ENCODE assay signal across 9 cellular contexts in the genomic region with DNA sequence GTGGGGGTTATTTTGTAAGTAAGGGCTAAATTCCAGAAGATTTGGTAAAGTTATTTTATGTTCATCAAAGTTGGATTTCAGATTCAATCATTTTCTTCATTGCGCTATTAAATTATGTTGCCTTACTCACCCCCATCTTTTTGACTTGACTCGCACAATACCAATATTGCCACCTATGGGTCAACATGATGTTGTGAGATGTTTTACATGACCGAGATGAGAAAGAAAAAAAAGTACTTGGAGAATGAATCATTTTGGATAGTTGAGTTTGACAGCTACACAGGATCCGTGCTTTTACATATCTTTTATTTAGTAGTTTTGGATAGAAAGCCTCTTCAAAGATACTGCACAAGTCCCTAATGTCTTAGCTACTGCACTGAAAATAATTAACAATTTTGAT.
DNase-seq lines count a peak whose midpoint lies in the region; ATAC-seq and TF ChIP-seq lines count a peak whose summit lies in the region.
"Had no signal": no experiment of that assay in that cellular context is flagged by ENCODE, and none has a peak within 500 bp of the region (broad histone marks: within the 10 kb centered on the region; RNA-seq: fewer than 3 reads in every experiment).

No MANE protein-coding gene starts in this region.

- H4K20me1 ChIP-seq in DOHH2 (ENCODE audit: control insufficient read depth, insufficient read depth, low read depth, low read length): no peaks in the 10 kb centered on the region

- 20 to 22% methylated on average over 4 of the region's 4 CpGs for WGBS in body of pancreas, 2 donors

- H3K27me3 Mint-ChIP-seq in nephron (ENCODE audit: low read depth): no peaks in the 10 kb centered on the region

- no peaks in the 10 kb centered on the region for H3K9me3 Mint-ChIP-seq in nephron

- no peaks in the 10 kb centered on the region for H3F3A ChIP-seq in DOHH2 (ENCODE audit: control insufficient read depth, insufficient read depth)

- H3K27ac ChIP-seq in DOHH2 (ENCODE audit: low read depth, low read length): no peak overlapping the region
- no peak overlapping the region for H3K27ac ChIP-seq in body of pancreas

- H3K27me3 ChIP-seq in DOHH2 (ENCODE audit: control insufficient read depth, low read length) (peaks cover 4% of the 10 kb centered on the region; the same call in 1 of the 2 replicates), body of pancreas (no peaks in the 10 kb centered on the region)

- DNase-seq in Jurkat, Clone E6-1 (ENCODE audit: low read depth, low spot score): peak; percentile 17
- DNase-seq in body of pancreas (peak in 1 of 4 donors; percentile 16), globus pallidus (ENCODE audit: low spot score) (no peak)
- DNase-seq: stimulated activated CD4-positive, alpha-beta T cell treated with anti-CD3 and anti-CD28 coated beads, Interleukin-2, amount 100 ng/mL, for 48 hours had no signal

- no peaks in the 10 kb centered on the region for H3K4me1 Mint-ChIP-seq in nephron

- TF ChIP-seq CTCF in DOHH2 (IDR thresholded peaks at IDR 0.05; ENCODE audit: low read depth, low read length, poor library complexity, severe bottlenecking) (peak; percentile 54), body of pancreas (IDR thresholded peaks at IDR 0.05) (peak; percentile 30 to 68 (median 53)), nephron (IDR thresholded peaks at IDR 0.05; ENCODE audit: unreplicated experiment in 3 of 3) (peak in 2 of 3 experiments; percentile 11 to 16)

- no peak overlapping the region for H3K27ac Mint-ChIP-seq in nephron

- H3K4me3 ChIP-seq in DOHH2 (ENCODE audit: low read length) (no peak overlapping the region), body of pancreas (no peak overlapping the region)
- no peak overlapping the region for H3K4me3 ChIP-seq in Jurkat, Clone E6-1 (ENCODE audit: low read length)

- ATAC-seq in body of pancreas: peak; percentile 58
- ATAC-seq in HG02623 (IDR thresholded peaks at IDR 0.05; ENCODE audit: unreplicated experiment): no peak
- no peak for ATAC-seq in GM18498 (IDR thresholded peaks at IDR 0.05; ENCODE audit: unreplicated experiment)
- no peak for ATAC-seq in GM19463 (IDR thresholded peaks at IDR 0.05; ENCODE audit: unreplicated experiment)

- intact Hi-C loops in body of pancreas (cut with DNase I): loop anchor here (10.0 kb wide), 1 partner anchor 317 kb away; no protein-coding TSS in a partner anchor

- no peaks in the 10 kb centered on the region for H3K36me3 Mint-ChIP-seq in nephron (ENCODE audit: low read depth)

- no peaks in the 10 kb centered on the region for H3K4me1 ChIP-seq in DOHH2 (ENCODE audit: control insufficient read depth, low read length)
- H3K4me1 ChIP-seq in body of pancreas: peaks cover under 1% of the 10 kb centered on the region

- H3K9me2 ChIP-seq in DOHH2 (replicated peaks; ENCODE audit: control insufficient read depth, low read length): no peaks in the 10 kb centered on the region

- no peak for TF ChIP-seq POLR2A in body of pancreas (IDR thresholded peaks at IDR 0.05)

- no peak overlapping the region for H3K4me2 ChIP-seq in DOHH2 (ENCODE audit: low read length)

- no peak overlapping the region for H3K4me3 Mint-ChIP-seq in nephron

- no peaks in the 10 kb centered on the region for H3K36me3 ChIP-seq in DOHH2 (ENCODE audit: control insufficient read depth, low read length)
- H3K36me3 ChIP-seq in body of pancreas (replicated peaks in 1 of 2; ENCODE audit: insufficient read depth in 1 of 2, low read depth in 2 of 2): no peaks in the 10 kb centered on the region

- no peaks in the 10 kb centered on the region for H3K79me2 ChIP-seq in DOHH2 (ENCODE audit: control insufficient read depth, low read length)

- H3K9me3 ChIP-seq in DOHH2 (ENCODE audit: control insufficient read depth, insufficient read depth, low read length) (no peaks in the 10 kb centered on the region), body of pancreas (no peaks in the 10 kb centered on the region)
